8 cellular contexts compared by ENCODE assay signal in genomic region chr1:151008244-151009205, GRCh38. TPM values are rescaled to one million over a fixed set of nuclear protein-coding genes. Genes with fewer than 3 reads are reported as not detected.
DNase-seq lines count a peak whose midpoint lies in the region; ATAC-seq and TF ChIP-seq lines count a peak whose summit lies in the region.

TSS of gene PRUNE1 (plus strand) at chr1:151008449. CDS start at chr1:151008633, 184 bp downstream.

- peaks cover 3% of the 10 kb centered on the region for H3K36me3 Mint-ChIP-seq in activated naive CD8-positive, alpha-beta T cell treated with anti-CD3 and anti-CD28 coated beads, Interleukin-2, amount 10 ng/mL, durations not matched to agents 7 days and 5 days
- no peaks in the 10 kb centered on the region for H3K36me3 Mint-ChIP-seq in osteocyte (ENCODE audit: unreplicated experiment)

- TF ChIP-seq CTCF in osteocyte (IDR thresholded peaks at IDR 0.05) (no peak), thoracic aorta (IDR thresholded peaks at IDR 0.05) (no peak)

- H3K9me3 ChIP-seq in thoracic aorta: no peaks in the 10 kb centered on the region

- no peaks in the 10 kb centered on the region for H3K36me3 ChIP-seq in thoracic aorta

- no peaks in the 10 kb centered on the region for H3K27me3 Mint-ChIP-seq in activated naive CD8-positive, alpha-beta T cell treated with anti-CD3 and anti-CD28 coated beads, Interleukin-2, amount 10 ng/mL, durations not matched to agents 7 days and 5 days
- no peaks in the 10 kb centered on the region for H3K27me3 Mint-ChIP-seq in osteocyte (ENCODE audit: unreplicated experiment)

- H3K9me3 Mint-ChIP-seq in activated naive CD8-positive, alpha-beta T cell treated with anti-CD3 and anti-CD28 coated beads, Interleukin-2, amount 10 ng/mL, durations not matched to agents 7 days and 5 days: no peaks in the 10 kb centered on the region
- no peaks in the 10 kb centered on the region for H3K9me3 Mint-ChIP-seq in osteocyte (ENCODE audit: unreplicated experiment)

- ATAC-seq in HG02610 (IDR thresholded peaks at IDR 0.05; ENCODE audit: unreplicated experiment) (peak; percentile 73), thoracic aorta (ENCODE audit: insufficient number of reproducible peaks, low FRiP score, low read depth) (peak; percentile 77)
- ATAC-seq in activated naive CD8-positive, alpha-beta T cell treated with anti-CD3 and anti-CD28 coated beads, Interleukin-2, amount 10 ng/mL, durations not matched to agents 7 days and 5 days (ENCODE audit: low read depth): peak; percentile 85

- no peaks in the 10 kb centered on the region for H3K27me3 ChIP-seq in thoracic aorta (replicated peaks; ENCODE audit: insufficient read depth)

- intact Hi-C loops in head of caudate nucleus (cut with DNase I): no loop called here

- POLR2A ChIA-PET in activated naive CD8-positive, alpha-beta T cell treated with anti-CD3 and anti-CD28 coated beads, Interleukin-2, amount 10 ng/mL, durations not matched to agents 7 days and 5 days (lab: Charles Lee): interaction anchor here (0.7 to 1.0 kb wide), 3 partner anchors 28 to 148 kb away, joined by 3 to 4 read pairs (median 4); partner anchors contain the start of gene TNFAIP8L2

- peak within 1 kb of the TSS; percentile 96 for H3K27ac Mint-ChIP-seq in activated naive CD8-positive, alpha-beta T cell treated with anti-CD3 and anti-CD28 coated beads, Interleukin-2, amount 10 ng/mL, durations not matched to agents 7 days and 5 days
- H3K27ac Mint-ChIP-seq in osteocyte (ENCODE audit: unreplicated experiment): peak within 1 kb of the TSS; percentile 99

- H3K4me1 Mint-ChIP-seq in activated naive CD8-positive, alpha-beta T cell treated with anti-CD3 and anti-CD28 coated beads, Interleukin-2, amount 10 ng/mL, durations not matched to agents 7 days and 5 days: peaks cover 60% of the 10 kb centered on the region
- H3K4me1 Mint-ChIP-seq in osteocyte (ENCODE audit: unreplicated experiment): peaks cover 57% of the 10 kb centered on the region

- peak within 1 kb of the TSS; percentile 73 to 74 for H3K27ac ChIP-seq in thoracic aorta

- DNase-seq in GF-D8 (lab: John Stamatoyannopoulos, UW): peak; percentile 83
- peak; percentile 49 for DNase-seq in NCI-H1417 treated with DMSO at 0.1 percent for 48 hours (lab: John Stamatoyannopoulos, UW)
- DNase-seq in SW 1271 (lab: John Stamatoyannopoulos, UW): peak; percentile 78 to 91
- peak; percentile 97 for DNase-seq in activated naive CD8-positive, alpha-beta T cell treated with anti-CD3 and anti-CD28 coated beads, Interleukin-2, amount 10 ng/mL, durations not matched to agents 7 days and 5 days
- peak; percentile 90 to 98 (median 97) for DNase-seq in head of caudate nucleus
- peak; percentile 99 for DNase-seq in osteocyte (ENCODE audit: extremely low spot score, unreplicated experiment)
- DNase-seq in thoracic aorta (ENCODE audit: low spot score): peak; percentile 86

- peak within 1 kb of the TSS; percentile 98 for H3K4me3 Mint-ChIP-seq in activated naive CD8-positive, alpha-beta T cell treated with anti-CD3 and anti-CD28 coated beads, Interleukin-2, amount 10 ng/mL, durations not matched to agents 7 days and 5 days
- H3K4me3 Mint-ChIP-seq in osteocyte (ENCODE audit: unreplicated experiment): peak within 1 kb of the TSS; percentile 99

- peak within 1 kb of the TSS; percentile 75 for H3K4me3 ChIP-seq in thoracic aorta

- peaks cover 35 to 56% of the 10 kb centered on the region in 2 donors for H3K4me1 ChIP-seq in thoracic aorta (ENCODE audit: control insufficient read depth in 1 of 2, low read depth in 2 of 2)

RNA-seq across cellular contexts. Expression of gene PRUNE1, which starts in this region (rescaled TPM):
- 10 to 100 TPM; 22.9 to 23.2 TPM for total RNA-seq in activated naive CD8-positive, alpha-beta T cell treated with anti-CD3 and anti-CD28 coated beads, Interleukin-2, amount 10 ng/mL, durations not matched to agents 7 days and 5 days
- total RNA-seq in osteocyte (18.2 and 20.5 TPM in 2 replicates), thoracic aorta (10 to 100 TPM; 16.5 to 21.3 TPM)

Comparison
In these comparisons a context has a peak if more than half of its experiments do, and no peak if none do; other contexts are left out.
1. Peak in every context shown above with its lines: DNase-seq, ATAC-seq, H3K4me3 ChIP-seq and H3K27ac ChIP-seq.
2. DNase-seq: peak in every context shown above with its lines; median percentile 99 in osteocyte; 97 in activated naive CD8-positive, alpha-beta T cell treated with anti-CD3 and anti-CD28 coated beads, Interleukin-2, amount 10 ng/mL, durations not matched to agents 7 days and 5 days; 97 in head of caudate nucleus; 86 in thoracic aorta; 84 in SW 1271; 83 in GF-D8; 49 in NCI-H1417 treated with DMSO at 0.1 percent for 48 hours.